In the genomic region with DNA sequence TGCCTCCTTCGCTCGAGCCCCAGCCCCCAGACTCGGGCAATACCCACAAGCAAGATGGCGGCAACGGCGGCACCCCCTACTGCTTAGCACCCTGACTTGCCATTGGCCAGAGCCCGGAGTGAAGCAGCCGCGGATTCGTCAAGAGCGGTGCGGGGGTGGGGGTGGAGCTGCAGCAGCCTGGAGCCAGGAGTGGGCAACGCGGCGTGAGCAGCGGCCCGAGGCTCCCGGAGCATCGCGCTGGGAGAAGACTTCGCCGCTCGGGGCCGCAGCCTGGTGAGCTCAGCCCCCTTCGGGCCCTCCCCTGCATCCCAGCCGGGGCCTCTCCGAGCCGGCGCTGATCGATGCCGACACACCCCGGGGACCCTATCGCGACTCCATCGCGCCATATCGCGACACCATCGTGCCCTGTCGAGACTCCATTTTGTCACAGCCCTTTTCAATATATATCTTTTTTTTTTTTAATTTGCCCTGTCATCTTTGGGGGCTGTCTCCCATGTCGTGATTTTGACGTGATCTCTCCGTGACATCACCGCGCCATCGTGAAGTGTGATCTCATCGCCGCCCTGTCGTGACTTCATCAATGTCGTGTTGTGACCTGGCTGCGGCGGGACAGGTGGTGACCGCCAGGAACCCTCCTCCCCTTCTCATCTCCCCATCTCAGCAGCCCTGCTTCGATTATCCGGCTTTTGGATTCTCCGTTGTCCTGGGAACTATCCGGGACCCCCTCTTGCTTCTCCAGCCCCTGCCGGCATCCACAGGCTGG, we compare ENCODE assay signal across 8 cellular contexts. TPM values are rescaled to one million over a fixed set of nuclear protein-coding genes. Genes with fewer than 3 reads are reported as not detected.
DNase-seq lines count a peak whose midpoint lies in the region; FAIRE-seq and TF ChIP-seq lines count a peak whose summit lies in the region.

A gene with protein sequence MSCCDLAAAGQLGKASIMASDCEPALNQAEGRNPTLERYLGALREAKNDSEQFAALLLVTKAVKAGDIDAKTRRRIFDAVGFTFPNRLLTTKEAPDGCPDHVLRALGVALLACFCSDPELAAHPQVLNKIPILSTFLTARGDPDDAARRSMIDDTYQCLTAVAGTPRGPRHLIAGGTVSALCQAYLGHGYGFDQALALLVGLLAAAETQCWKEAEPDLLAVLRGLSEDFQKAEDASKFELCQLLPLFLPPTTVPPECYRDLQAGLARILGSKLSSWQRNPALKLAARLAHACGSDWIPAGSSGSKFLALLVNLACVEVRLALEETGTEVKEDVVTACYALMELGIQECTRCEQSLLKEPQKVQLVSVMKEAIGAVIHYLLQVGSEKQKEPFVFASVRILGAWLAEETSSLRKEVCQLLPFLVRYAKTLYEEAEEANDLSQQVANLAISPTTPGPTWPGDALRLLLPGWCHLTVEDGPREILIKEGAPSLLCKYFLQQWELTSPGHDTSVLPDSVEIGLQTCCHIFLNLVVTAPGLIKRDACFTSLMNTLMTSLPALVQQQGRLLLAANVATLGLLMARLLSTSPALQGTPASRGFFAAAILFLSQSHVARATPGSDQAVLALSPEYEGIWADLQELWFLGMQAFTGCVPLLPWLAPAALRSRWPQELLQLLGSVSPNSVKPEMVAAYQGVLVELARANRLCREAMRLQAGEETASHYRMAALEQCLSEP (plus strand): TSS at position 189 of the 763 bp plus-strand sequence. CDS start 392 bp downstream, at position 581.

- TF ChIP-seq CTCF in fibroblast of pulmonary artery (IDR thresholded peaks at IDR 0.05; ENCODE audit: low read length, missing control alignments), result no peak
- no peak for TF ChIP-seq CTCF in nephron (IDR thresholded peaks at IDR 0.05; ENCODE audit: unreplicated experiment in 3 of 3)

- H3K4me1 Mint-ChIP-seq in nephron, result peaks cover 48% of the 10 kb centered on the region
- peaks cover 51% of the 10 kb centered on the region for H3K4me1 Mint-ChIP-seq in stimulated activated naive CD8-positive, alpha-beta T cell treated with anti-CD3 and anti-CD28 coated beads, Interleukin-15, Interleukin-2, amounts not matched to agents 100 ng/mL and 50 ng/mL, for 24 hours (ENCODE audit: low read depth)

- H3K36me3 Mint-ChIP-seq in nephron (ENCODE audit: low read depth), result peaks cover 17% of the 10 kb centered on the region
- H3K36me3 Mint-ChIP-seq in stimulated activated naive CD8-positive, alpha-beta T cell treated with anti-CD3 and anti-CD28 coated beads, Interleukin-15, Interleukin-2, amounts not matched to agents 100 ng/mL and 50 ng/mL, for 24 hours (ENCODE audit: low read depth), result peaks cover 13% of the 10 kb centered on the region

- H3K27ac Mint-ChIP-seq in nephron, result peak within 1 kb of the TSS; percentile 92 to 99 (median 95)
- H3K27ac Mint-ChIP-seq in stimulated activated naive CD8-positive, alpha-beta T cell treated with anti-CD3 and anti-CD28 coated beads, Interleukin-15, Interleukin-2, amounts not matched to agents 100 ng/mL and 50 ng/mL, for 24 hours, result peak within 1 kb of the TSS; percentile 96

- H3K9me3 Mint-ChIP-seq in nephron, result no peaks in the 10 kb centered on the region
- H3K9me3 Mint-ChIP-seq in stimulated activated naive CD8-positive, alpha-beta T cell treated with anti-CD3 and anti-CD28 coated beads, Interleukin-15, Interleukin-2, amounts not matched to agents 100 ng/mL and 50 ng/mL, for 24 hours, result no peaks in the 10 kb centered on the region

- TF ChIP-seq POLR2A in H54 (IDR thresholded peaks at IDR 0.05; ENCODE audit: low read depth, low read length), result peak; percentile 90

- peak within 1 kb of the TSS; percentile 98 to 100 (median 99) for H3K4me3 Mint-ChIP-seq in nephron
- peak within 1 kb of the TSS; percentile 95 for H3K4me3 Mint-ChIP-seq in stimulated activated naive CD8-positive, alpha-beta T cell treated with anti-CD3 and anti-CD28 coated beads, Interleukin-15, Interleukin-2, amounts not matched to agents 100 ng/mL and 50 ng/mL, for 24 hours

- FAIRE-seq in H54 (lab: Jason Lieb, UNC), result no peak

- peak within 1 kb of the TSS; percentile 90 for H3K4me3 ChIP-seq in fibroblast of pulmonary artery (replicated peaks; ENCODE audit: low read depth, low read length)

- DNase-seq in EL, result peak; percentile 98
- peak; percentile 90 for DNase-seq in H54 (ENCODE audit: insufficient read length, low spot score)
- DNase-seq in M059J (ENCODE audit: low read depth), result peak; percentile 97
- peak; percentile 91 to 97 for DNase-seq in SHP77 (lab: John Stamatoyannopoulos, UW)
- DNase-seq in activated effector memory CD4-positive, alpha-beta T cell treated with Interleukin-2 at 50 U/mL for 16 hours, result peak; percentile 94
- peak; percentile 98 for DNase-seq in fibroblast of pulmonary artery (ENCODE audit: low read depth)

- H3K27me3 Mint-ChIP-seq in nephron (ENCODE audit: low read depth), result no peaks in the 10 kb centered on the region
- no peaks in the 10 kb centered on the region for H3K27me3 Mint-ChIP-seq in stimulated activated naive CD8-positive, alpha-beta T cell treated with anti-CD3 and anti-CD28 coated beads, Interleukin-15, Interleukin-2, amounts not matched to agents 100 ng/mL and 50 ng/mL, for 24 hours

RNA-seq across cellular contexts. Expression of the gene that starts here (rescaled TPM):
- 13.5 and 27.0 TPM in 2 replicates for total RNA-seq in M059J (2014; rRNA removed; shearing (Covaris generic))

Comparison
In these comparisons a context has a peak if more than half of its experiments do, and no peak if none do; other contexts are left out.
1. Peak in every context shown above with its lines: DNase-seq and H3K4me3 ChIP-seq.